ENCODE assay signal across 9 cellular contexts in genomic region chr10:122164028-122164601, GRCh38.
DNase-seq lines count a peak whose midpoint lies in the region; ATAC-seq and TF ChIP-seq lines count a peak whose summit lies in the region.
"Had no signal": no experiment of that assay in that cellular context is flagged by ENCODE, and none has a peak within 500 bp of the region (broad histone marks: within the 10 kb centered on the region; RNA-seq: fewer than 3 reads in every experiment).

No MANE protein-coding gene starts in this region.

- no peak overlapping the region for H3K4me3 ChIP-seq in CD8-positive, alpha-beta T cell (ENCODE audit: low read depth, low read length)
- peak overlapping the region; percentile 41 for H3K4me3 ChIP-seq in fibroblast of pulmonary artery (replicated peaks; ENCODE audit: low read depth, low read length)
- H3K4me3 ChIP-seq: GM12878 had no signal

- TF ChIP-seq CTCF in CD8-positive, alpha-beta T cell (IDR thresholded peaks at IDR 0.05): no peak
- TF ChIP-seq CTCF in fibroblast of pulmonary artery (IDR thresholded peaks at IDR 0.05; ENCODE audit: low read length, missing control alignments): no peak

- H3K27ac Mint-ChIP-seq in CD8-positive, alpha-beta T cell: no peak overlapping the region
- no peak overlapping the region for H3K27ac Mint-ChIP-seq in activated CD4-positive, alpha-beta T cell treated with anti-CD3 and anti-CD28 coated beads for 36 hours

- no peak overlapping the region for H3K27ac ChIP-seq in CD8-positive, alpha-beta T cell (ENCODE audit: low read depth, low read length)

- H3K36me3 Mint-ChIP-seq in CD8-positive, alpha-beta T cell: no peaks in the 10 kb centered on the region
- H3K36me3 Mint-ChIP-seq in activated CD4-positive, alpha-beta T cell treated with anti-CD3 and anti-CD28 coated beads for 36 hours (ENCODE audit: low read depth): no peaks in the 10 kb centered on the region

- no peaks in the 10 kb centered on the region for H3K9me3 ChIP-seq in CD8-positive, alpha-beta T cell (ENCODE audit: low read length)

- peaks cover 17% of the 10 kb centered on the region for H3K27me3 ChIP-seq in CD8-positive, alpha-beta T cell (ENCODE audit: insufficient read depth, low read length)

- CTCF ChIA-PET in CD8-positive, alpha-beta T cell (lab: Charles Lee): interaction anchor here (0.7 kb wide), 1 partner anchor 20 kb away, joined by 3 read pairs; no protein-coding TSS in a partner anchor
- CTCF ChIA-PET in activated CD4-positive, alpha-beta T cell treated with anti-CD3 and anti-CD28 coated beads for 36 hours (lab: Charles Lee): no interaction called here

- no peaks in the 10 kb centered on the region for H3K9me3 Mint-ChIP-seq in CD8-positive, alpha-beta T cell
- no peaks in the 10 kb centered on the region for H3K9me3 Mint-ChIP-seq in activated CD4-positive, alpha-beta T cell treated with anti-CD3 and anti-CD28 coated beads for 36 hours (ENCODE audit: low read depth)

- H3K4me1 Mint-ChIP-seq in CD8-positive, alpha-beta T cell (ENCODE audit: low read depth): peaks cover 2% of the 10 kb centered on the region
- peaks cover 6% of the 10 kb centered on the region for H3K4me1 Mint-ChIP-seq in activated CD4-positive, alpha-beta T cell treated with anti-CD3 and anti-CD28 coated beads for 36 hours

- no peak for DNase-seq in CD8-positive, alpha-beta T cell
- DNase-seq in NCI-H526 treated with DMSO at 0.1 percent for 48 hours (lab: John Stamatoyannopoulos, UW): peak; percentile 60
- no peak for DNase-seq in fibroblast of pulmonary artery (ENCODE audit: low read depth)
- peak; percentile 79 for DNase-seq in occipital lobe (lab: John Stamatoyannopoulos, UW)
- DNase-seq in OCI-M1 (lab: John Stamatoyannopoulos, UW): no peak
- DNase-seq in NOMO-1 (lab: John Stamatoyannopoulos, UW; ENCODE audit: unreplicated experiment in 2 of 2): no peak
- DNase-seq in activated CD4-positive, alpha-beta T cell treated with anti-CD3 and anti-CD28 coated beads for 36 hours: no peak

- peak overlapping the region; percentile 43 for H3K4me3 Mint-ChIP-seq in CD8-positive, alpha-beta T cell
- no peak overlapping the region for H3K4me3 Mint-ChIP-seq in activated CD4-positive, alpha-beta T cell treated with anti-CD3 and anti-CD28 coated beads for 36 hours

- intact Hi-C loops in CD8-positive, alpha-beta T cell (cut with DNase I, micrococcal nuclease): no loop called here
- intact Hi-C loops in activated CD4-positive, alpha-beta T cell treated with anti-CD3 and anti-CD28 coated beads for 36 hours (cut with DNase I, micrococcal nuclease): no loop called here

- ATAC-seq in CD8-positive, alpha-beta T cell: no peak
- ATAC-seq in HG03342 (IDR thresholded peaks at IDR 0.05; ENCODE audit: unreplicated experiment): no peak
- ATAC-seq in activated CD4-positive, alpha-beta T cell treated with anti-CD3 and anti-CD28 coated beads for 36 hours: no peak
- ATAC-seq: GM12878 had no signal

- POLR2A ChIA-PET in CD8-positive, alpha-beta T cell (lab: Charles Lee): no interaction called here
- POLR2A ChIA-PET in activated CD4-positive, alpha-beta T cell treated with anti-CD3 and anti-CD28 coated beads for 36 hours (lab: Charles Lee): no interaction called here

- no peaks in the 10 kb centered on the region for H3K4me1 ChIP-seq in CD8-positive, alpha-beta T cell (ENCODE audit: insufficient read depth, low read length)

- H3K36me3 ChIP-seq in CD8-positive, alpha-beta T cell (ENCODE audit: insufficient read depth, low read length): no peaks in the 10 kb centered on the region

- peaks cover 58% of the 10 kb centered on the region for H3K27me3 Mint-ChIP-seq in CD8-positive, alpha-beta T cell (ENCODE audit: low read depth)
- H3K27me3 Mint-ChIP-seq in activated CD4-positive, alpha-beta T cell treated with anti-CD3 and anti-CD28 coated beads for 36 hours: peaks cover 51% of the 10 kb centered on the region

Comparison
In these comparisons a context has a peak if more than half of its experiments do, and no peak if none do; other contexts are left out.
1. DNase-seq: peak in NCI-H526 treated with DMSO at 0.1 percent for 48 hours (single experiment) and occipital lobe (single experiment); none in CD8-positive, alpha-beta T cell (0 of 7), fibroblast of pulmonary artery (single experiment), OCI-M1 (single experiment), NOMO-1 (0 of 2) and activated CD4-positive, alpha-beta T cell treated with anti-CD3 and anti-CD28 coated beads for 36 hours (single experiment).